In genomic region chr11:126989942-126990715, GRCh38 we compare ENCODE assay signal across 8 cellular contexts. TPM values are rescaled to one million over a fixed set of nuclear protein-coding genes. Genes with fewer than 3 reads are reported as not detected.
DNase-seq lines count a peak whose midpoint lies in the region; ATAC-seq and TF ChIP-seq lines count a peak whose summit lies in the region.

No MANE protein-coding gene starts in this region.

- H3K9ac ChIP-seq in DND-41 (ENCODE audit: low read depth, low read length): no peak overlapping the region

- H3K4me3 ChIP-seq in DND-41 (ENCODE audit: low read depth in 1 of 2, low read length in 2 of 2) (no peak overlapping the region), SJCRH30 (no peak overlapping the region), prostate gland (no peak overlapping the region)

- H3K27ac Mint-ChIP-seq in activated naive CD8-positive, alpha-beta T cell treated with anti-CD3 and anti-CD28 coated beads for 36 hours: no peak overlapping the region

- no peak overlapping the region for H3K4me3 Mint-ChIP-seq in activated naive CD8-positive, alpha-beta T cell treated with anti-CD3 and anti-CD28 coated beads for 36 hours

- TF ChIP-seq CTCF in DND-41 (IDR thresholded peaks at IDR 0.05; ENCODE audit: borderline replicate concordance, extremely low read depth, low read length, poor library complexity, severe bottlenecking): peak; percentile 96
- peak; percentile 75 to 82 (median 79) for TF ChIP-seq CTCF in prostate gland (IDR thresholded peaks at IDR 0.05)

- H3K4me1 Mint-ChIP-seq in activated naive CD8-positive, alpha-beta T cell treated with anti-CD3 and anti-CD28 coated beads for 36 hours: no peaks in the 10 kb centered on the region

- no peak overlapping the region for H3K4me2 ChIP-seq in DND-41 (ENCODE audit: insufficient read depth, low read length)

- no peaks in the 10 kb centered on the region for H3K9me3 Mint-ChIP-seq in activated naive CD8-positive, alpha-beta T cell treated with anti-CD3 and anti-CD28 coated beads for 36 hours

- DNase-seq in DND-41 (peak; percentile 76), LoVo (ENCODE audit: low spot score) (peak; percentile 43), SJCRH30 (peak; percentile 58 to 68), cardiac septum (ENCODE audit: low spot score) (peak; percentile 78), prostate gland (ENCODE audit: low spot score) (peak; percentile 51), OCI-M2 (lab: John Stamatoyannopoulos, UW; ENCODE audit: unreplicated experiment) (no peak)
- peak; percentile 51 for DNase-seq in activated naive CD8-positive, alpha-beta T cell treated with anti-CD3 and anti-CD28 coated beads for 36 hours

- 22% methylated on average over 22 of the region's 22 CpGs for WGBS in prostate gland

- intact Hi-C loops in cardiac septum (cut with DNase I): loop anchor here (2.0 to 10.0 kb wide), 4 partner anchors 275 to 685 kb away; partner anchors contain the start of gene DCPS
- intact Hi-C loops in prostate gland (cut with DNase I): loop anchor here (2.0 to 10.0 kb wide), 4 partner anchors 275 to 675 kb away; no protein-coding TSS in a partner anchor

- H3K27me3 ChIP-seq in DND-41 (ENCODE audit: insufficient read depth, low read length, poor library complexity): peaks cover 56% of the 10 kb centered on the region
- no peaks in the 10 kb centered on the region for H3K27me3 ChIP-seq in SJCRH30
- H3K27me3 ChIP-seq in prostate gland (replicated peaks; ENCODE audit: insufficient read depth): no peaks in the 10 kb centered on the region

- H3K27ac ChIP-seq in DND-41 (ENCODE audit: low read length) (no peak overlapping the region), SJCRH30 (no peak overlapping the region), prostate gland (no peak overlapping the region)

- no peak for TF ChIP-seq POLR2A in prostate gland (IDR thresholded peaks at IDR 0.05)

- H2AFZ ChIP-seq in DND-41 (ENCODE audit: low read depth, low read length): no peak overlapping the region

- peaks cover 10% of the 10 kb centered on the region for H3K27me3 Mint-ChIP-seq in activated naive CD8-positive, alpha-beta T cell treated with anti-CD3 and anti-CD28 coated beads for 36 hours

- no peaks in the 10 kb centered on the region for H3K9me3 ChIP-seq in DND-41 (ENCODE audit: insufficient read depth, low read length, severe bottlenecking)
- no peaks in the 10 kb centered on the region for H3K9me3 ChIP-seq in SJCRH30 (replicated peaks)
- no peaks in the 10 kb centered on the region for H3K9me3 ChIP-seq in prostate gland

- H3K36me3 Mint-ChIP-seq in activated naive CD8-positive, alpha-beta T cell treated with anti-CD3 and anti-CD28 coated beads for 36 hours: no peaks in the 10 kb centered on the region

- H3K4me1 ChIP-seq in DND-41 (ENCODE audit: insufficient read depth, low read length) (no peaks in the 10 kb centered on the region), SJCRH30 (no peaks in the 10 kb centered on the region), prostate gland (replicated peaks) (no peaks in the 10 kb centered on the region)

- H3K79me2 ChIP-seq in DND-41 (ENCODE audit: insufficient read depth, low read length): no peaks in the 10 kb centered on the region

- H3K36me3 ChIP-seq in DND-41 (ENCODE audit: insufficient read depth, low read length): no peaks in the 10 kb centered on the region
- H3K36me3 ChIP-seq in SJCRH30: no peaks in the 10 kb centered on the region
- H3K36me3 ChIP-seq in prostate gland: no peaks in the 10 kb centered on the region

- no peaks in the 10 kb centered on the region for H4K20me1 ChIP-seq in DND-41 (ENCODE audit: insufficient read depth, low read length)

- ATAC-seq in DND-41 (ENCODE audit: insufficient read depth, low read depth) (peak; percentile 90), GM21723 (IDR thresholded peaks at IDR 0.05; ENCODE audit: unreplicated experiment) (peak; percentile 93)

RNA-seq across cellular contexts. Expression of gene KIRREL3, which starts 10.4 kb away (rescaled TPM):
- total RNA-seq in SJCRH30 (2014; rRNA removed; shearing (Covaris generic)): 0.06 and 0.08 TPM in 2 replicates
- not detected for total RNA-seq in activated naive CD8-positive, alpha-beta T cell treated with anti-CD3 and anti-CD28 coated beads for 36 hours
- total RNA-seq in cardiac septum (0.30 TPM), prostate gland (under 1 TPM in 1 of 2 donors, not detected in 1; 0.28 TPM)
